ENCODE assay signal across 12 cellular contexts in the genomic region with DNA sequence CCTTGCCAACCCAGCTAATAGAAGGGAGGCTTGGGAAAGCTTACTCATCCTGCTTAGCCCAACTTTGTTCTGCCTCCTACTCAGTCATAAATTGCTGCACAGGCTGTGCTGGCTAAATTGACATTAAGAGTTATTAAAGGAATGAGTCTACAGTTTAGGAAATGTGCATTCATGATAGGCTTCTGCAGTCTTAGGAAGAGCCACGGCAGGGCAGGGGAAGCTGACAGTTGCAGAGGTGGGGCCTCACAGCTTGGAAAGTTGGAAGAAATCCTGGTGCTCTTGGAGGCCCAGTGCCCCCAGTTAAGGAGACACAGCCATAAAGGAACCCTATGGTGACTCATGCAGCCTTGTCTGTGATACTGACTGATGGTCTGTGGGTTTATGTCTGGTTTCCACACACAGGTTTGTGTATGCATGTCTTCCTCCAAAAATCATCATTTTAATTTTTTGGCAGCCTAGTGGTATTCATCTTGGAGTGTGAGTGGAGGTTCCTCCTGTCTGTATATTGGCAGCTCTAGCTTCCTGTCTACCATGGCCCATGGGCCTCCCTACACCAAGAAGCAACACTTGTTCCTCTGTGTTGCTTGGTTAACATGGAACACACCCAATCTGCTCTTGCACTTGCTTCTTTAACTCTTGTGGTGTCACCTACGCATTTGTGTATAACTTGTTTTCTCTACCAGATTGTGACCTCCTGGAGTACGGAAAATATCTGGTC.
DNase-seq lines count a peak whose midpoint lies in the region; TF ChIP-seq lines count a peak whose summit lies in the region.
"Had no signal": no experiment of that assay in that cellular context is flagged by ENCODE, and none has a peak within 500 bp of the region (broad histone marks: within the 10 kb centered on the region; RNA-seq: fewer than 3 reads in every experiment).

No MANE protein-coding gene starts in this region.

- H3K36me3 ChIP-seq in A673 (ENCODE audit: insufficient read depth, low read length, poor library complexity, severe bottlenecking), result no peaks in the 10 kb centered on the region
- no peaks in the 10 kb centered on the region for H3K36me3 ChIP-seq in adipocyte (ENCODE audit: control insufficient read depth, insufficient read depth, low read length, severe bottlenecking)
- H3K36me3 ChIP-seq: HAP-1, suprapubic skin had no signal

- no TSS peak for BruUV-seq in A673 (replicated peaks; lab: Mats Ljungman, UMichigan)

- no peak for TF ChIP-seq CTCF in A673 (conservative IDR thresholded peaks at IDR 0.05; ENCODE audit: low read depth, low read length)

- H3K9ac ChIP-seq in adipocyte (ENCODE audit: low read length), result no peak overlapping the region

- peak overlapping the region; percentile 45 for H3K27ac ChIP-seq in A673 (ENCODE audit: low read depth, low read length, poor library complexity, severe bottlenecking)
- H3K27ac ChIP-seq: suprapubic skin had no signal

- H3K9me3 ChIP-seq in A673 (ENCODE audit: low read depth, low read length, poor library complexity, severe bottlenecking), result no peaks in the 10 kb centered on the region
- H3K9me3 ChIP-seq in adipocyte (ENCODE audit: control insufficient read depth, low read length), result no peaks in the 10 kb centered on the region
- H3K9me3 ChIP-seq: HAP-1, suprapubic skin had no signal

- intact Hi-C loops in A673 (cut with micrococcal nuclease; ENCODE audit: unreplicated experiment), result no loop called here

- in situ Hi-C loops in KBM-7 (cut with MboI; ENCODE audit: low pct_unique_long_range_greater_than_20kb, low sequenced_read_pairs), result no loop called here

- CTCF ChIA-PET in A673 (lab: Charles Lee), result no interaction called here

- DNase-seq in A673 (ENCODE audit: low spot score), result peak; percentile 67
- peak; percentile 24 for DNase-seq in HCEC 1CT
- peak; percentile 39 for DNase-seq in adipocyte (ENCODE audit: low read depth)
- DNase-seq in left kidney (ENCODE audit: low read depth, low spot score), result peak; percentile 34
- DNase-seq in occipital lobe (lab: John Stamatoyannopoulos, UW), result no peak
- DNase-seq in pons (ENCODE audit: low spot score), result no peak
- no peak for DNase-seq in NCI-H2196 (lab: John Stamatoyannopoulos, UW; ENCODE audit: unreplicated experiment)
- no peak for DNase-seq in KBM-7
- DNase-seq: activated effector memory CD4-positive, alpha-beta T cell treated with anti-CD3 and anti-CD28 coated beads, Interleukin-2, amount 50 U/mL, for 16 hours; CD4-positive, CD25-positive, alpha-beta regulatory T cell had no signal

- H3K4me3 ChIP-seq in A673 (ENCODE audit: low read depth, low read length, poor library complexity, severe bottlenecking) (no peak overlapping the region), adipocyte (ENCODE audit: low read length) (peak overlapping the region; percentile 49)
- H3K4me3 ChIP-seq: HAP-1, suprapubic skin had no signal

- no peaks in the 10 kb centered on the region for H3K27me3 ChIP-seq in A673 (replicated peaks; ENCODE audit: insufficient read depth, low read depth, low read length, poor library complexity)
- H3K27me3 ChIP-seq in adipocyte (replicated peaks; ENCODE audit: control insufficient read depth, insufficient read depth, low read length), result no peaks in the 10 kb centered on the region
- H3K27me3 ChIP-seq: suprapubic skin had no signal

- H3K4me1 ChIP-seq in A673 (ENCODE audit: insufficient read depth, low read length, poor library complexity, severe bottlenecking), result peaks cover 40% of the 10 kb centered on the region
- H3K4me1 ChIP-seq in adipocyte (ENCODE audit: control insufficient read depth, insufficient read depth, low read length), result peaks cover 25% of the 10 kb centered on the region

- POLR2A ChIA-PET in A673 (lab: Charles Lee; ENCODE audit: low non-redundant PET), result interaction anchor here (0.5 kb wide), 1 partner anchor 799 kb away, joined by 10 read pairs; no protein-coding TSS in a partner anchor

Comparison
In these comparisons a context has a peak if more than half of its experiments do, and no peak if none do; other contexts are left out.
1. DNase-seq: peak in A673 (single experiment), HCEC 1CT (single experiment), adipocyte (single experiment) and left kidney (single experiment); none in occipital lobe (single experiment), pons (single experiment), NCI-H2196 (single experiment) and KBM-7 (single experiment).